ENCODE assay signal across 8 cellular contexts in the genomic region with DNA sequence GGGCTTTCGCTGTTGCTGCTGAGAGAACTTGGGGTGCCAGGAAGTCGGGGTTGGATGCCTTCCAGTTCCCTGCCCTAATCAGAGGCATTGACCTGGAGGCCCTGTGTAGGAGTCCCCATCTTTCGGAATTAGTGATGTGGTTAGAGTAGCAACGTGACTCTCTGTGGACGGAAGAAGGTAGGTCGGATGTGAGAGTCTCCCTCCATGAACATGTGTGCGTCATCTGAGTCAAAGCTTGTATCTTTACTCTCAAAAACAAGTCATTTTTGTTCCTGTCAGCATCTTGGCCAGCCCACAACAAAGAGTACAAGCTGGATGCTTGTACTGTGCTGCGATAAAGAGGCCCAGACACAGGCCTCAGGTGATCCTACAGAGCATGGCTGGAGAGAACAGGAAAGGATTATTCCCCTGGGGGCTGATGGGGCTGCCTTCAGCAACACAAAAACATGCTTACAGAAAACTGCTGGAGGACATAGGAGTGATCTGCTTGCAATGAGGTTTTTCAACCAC. TPM values are rescaled to one million over a fixed set of nuclear protein-coding genes. Genes with fewer than 3 reads are reported as not detected.
DNase-seq lines count a peak whose midpoint lies in the region; ATAC-seq and TF ChIP-seq lines count a peak whose summit lies in the region.

No MANE protein-coding gene starts in this region.

- peaks cover 21% of the 10 kb centered on the region for H3K27me3 Mint-ChIP-seq in activated CD4-positive, alpha-beta T cell treated with anti-CD3 and anti-CD28 coated beads for 36 hours
- no peaks in the 10 kb centered on the region for H3K27me3 Mint-ChIP-seq in memory B cell

- POLR2A ChIA-PET in activated CD4-positive, alpha-beta T cell treated with anti-CD3 and anti-CD28 coated beads for 36 hours (lab: Charles Lee) = interaction anchor here (0.9 to 1.6 kb wide), 10 partner anchors 9 to 251 kb away, joined by 3 to 17 read pairs (median 4); no protein-coding TSS in a partner anchor
- POLR2A ChIA-PET in HEK293T (lab: Yijun Ruan, JAX) = no interaction called here

- H3K36me3 Mint-ChIP-seq in activated CD4-positive, alpha-beta T cell treated with anti-CD3 and anti-CD28 coated beads for 36 hours (ENCODE audit: low read depth) = no peaks in the 10 kb centered on the region
- no peaks in the 10 kb centered on the region for H3K36me3 Mint-ChIP-seq in memory B cell

- peak; percentile 96 for ATAC-seq in GM18867 (IDR thresholded peaks at IDR 0.05; ENCODE audit: unreplicated experiment)
- ATAC-seq in HG02981 (IDR thresholded peaks at IDR 0.05; ENCODE audit: unreplicated experiment) = peak; percentile 95
- peak; percentile 91 for ATAC-seq in activated CD4-positive, alpha-beta T cell treated with anti-CD3 and anti-CD28 coated beads for 36 hours
- ATAC-seq in memory B cell (ENCODE audit: low read depth) = peak; percentile 92

- no peaks in the 10 kb centered on the region for H3K9me3 Mint-ChIP-seq in activated CD4-positive, alpha-beta T cell treated with anti-CD3 and anti-CD28 coated beads for 36 hours (ENCODE audit: low read depth)
- no peaks in the 10 kb centered on the region for H3K9me3 Mint-ChIP-seq in memory B cell

- DNase-seq in activated CD4-positive, alpha-beta T cell treated with anti-CD3 and anti-CD28 coated beads for 36 hours = peak; percentile 87
- peak; percentile 46 to 49 for DNase-seq in memory B cell (ENCODE audit: low spot score in 2 of 2)
- DNase-seq in COLO668 (lab: John Stamatoyannopoulos, UW; ENCODE audit: unreplicated experiment) = no peak
- DNase-seq in DMS 273 (lab: John Stamatoyannopoulos, UW; ENCODE audit: unreplicated experiment) = no peak
- DNase-seq in iPS-NIHi7 (ENCODE audit: extremely low spot score) = no peak
- DNase-seq in HEK293T (ENCODE audit: extremely low spot score) = no peak

- peak overlapping the region; percentile 77 for H3K27ac Mint-ChIP-seq in activated CD4-positive, alpha-beta T cell treated with anti-CD3 and anti-CD28 coated beads for 36 hours
- peak overlapping the region; percentile 24 for H3K27ac Mint-ChIP-seq in memory B cell

- CTCF ChIA-PET in activated CD4-positive, alpha-beta T cell treated with anti-CD3 and anti-CD28 coated beads for 36 hours (lab: Charles Lee) = interaction anchor here (0.5 to 9.9 kb wide), 20 partner anchors 8 to 1625 kb away, joined by 3 to 198 read pairs (median 4); partner anchors contain the start of genes DYRK3, IL10 and IL19
- CTCF ChIA-PET in HEK293T (lab: Yijun Ruan, JAX) = no interaction called here

- intact Hi-C loops in activated CD4-positive, alpha-beta T cell treated with anti-CD3 and anti-CD28 coated beads for 36 hours (cut with DNase I, micrococcal nuclease) = loop anchor here (1.0 to 10.0 kb wide), 12 partner anchors 9 to 1022 kb away; partner anchors contain the start of gene IL24 (in 1 of the 2)

- peak overlapping the region; percentile 0 for H3K4me3 Mint-ChIP-seq in activated CD4-positive, alpha-beta T cell treated with anti-CD3 and anti-CD28 coated beads for 36 hours
- no peak overlapping the region for H3K4me3 Mint-ChIP-seq in memory B cell

- peaks cover 67% of the 10 kb centered on the region for H3K4me1 Mint-ChIP-seq in activated CD4-positive, alpha-beta T cell treated with anti-CD3 and anti-CD28 coated beads for 36 hours
- H3K4me1 Mint-ChIP-seq in memory B cell = peaks cover 14% of the 10 kb centered on the region

TF ChIP-seq in HEK293T, 16 proteins besides CTCF, POLR2A, EP300 and RAD21:
- no peak for TF ChIP-seq ARNT (IDR thresholded peaks at IDR 0.05)
- TF ChIP-seq FOXK2 (IDR thresholded peaks at IDR 0.05) = no peak
- TF ChIP-seq ELF4 (IDR thresholded peaks at IDR 0.05) = no peak
- no peak for TF ChIP-seq LEF1 (IDR thresholded peaks at IDR 0.05; ENCODE audit: borderline replicate concordance)
- no peak for TF ChIP-seq FOXA1 (IDR thresholded peaks at IDR 0.05)
- TF ChIP-seq HDGF (IDR thresholded peaks at IDR 0.05; ENCODE audit: borderline replicate concordance) = no peak
- TF ChIP-seq NFRKB (IDR thresholded peaks at IDR 0.05) = no peak
- no peak for TF ChIP-seq ZNF384 (IDR thresholded peaks at IDR 0.05)
- no peak for TF ChIP-seq FOXM1 (IDR thresholded peaks at IDR 0.05; ENCODE audit: borderline replicate concordance)
- TF ChIP-seq SUZ12 (IDR thresholded peaks at IDR 0.05) = no peak
- TF ChIP-seq L3MBTL2 (conservative IDR thresholded peaks at IDR 0.05) = no peak
- no peak for TF ChIP-seq CTBP1 (IDR thresholded peaks at IDR 0.05; ENCODE audit: borderline replicate concordance)
- TF ChIP-seq BHLHE40 (IDR thresholded peaks at IDR 0.05; ENCODE audit: borderline replicate concordance) = no peak
- TF ChIP-seq TARDBP (IDR thresholded peaks at IDR 0.05) = no peak
- TF ChIP-seq SP1 (IDR thresholded peaks at IDR 0.05) = no peak
- TF ChIP-seq PKNOX1 (IDR thresholded peaks at IDR 0.05) = no peak
TF ChIP-seq in HEK293T: peak in this region for 0.

RNA-seq across cellular contexts. Expression of gene IL10, which starts 31.0 kb away (rescaled TPM):
- total RNA-seq in activated CD4-positive, alpha-beta T cell treated with anti-CD3 and anti-CD28 coated beads for 36 hours = 1 to 10 TPM; 1.3 to 1.6 TPM

RNA-seq across cellular contexts. Expression of gene IL19, which starts 32.7 kb away (rescaled TPM):
- not detected for total RNA-seq in activated CD4-positive, alpha-beta T cell treated with anti-CD3 and anti-CD28 coated beads for 36 hours

Comparison
In these comparisons a context has a peak if more than half of its experiments do, and no peak if none do; other contexts are left out.
1. DNase-seq: peak in activated CD4-positive, alpha-beta T cell treated with anti-CD3 and anti-CD28 coated beads for 36 hours (single experiment) and memory B cell (2 of 2); none in COLO668 (single experiment), DMS 273 (single experiment), iPS-NIHi7 (single experiment) and HEK293T (single experiment).
2. Peak in every context shown above with its lines, with median percentiles within 50 percentile points of each other: ATAC-seq.